Comparison of ENCODE assay signal across 33 cellular contexts in the genomic region with DNA sequence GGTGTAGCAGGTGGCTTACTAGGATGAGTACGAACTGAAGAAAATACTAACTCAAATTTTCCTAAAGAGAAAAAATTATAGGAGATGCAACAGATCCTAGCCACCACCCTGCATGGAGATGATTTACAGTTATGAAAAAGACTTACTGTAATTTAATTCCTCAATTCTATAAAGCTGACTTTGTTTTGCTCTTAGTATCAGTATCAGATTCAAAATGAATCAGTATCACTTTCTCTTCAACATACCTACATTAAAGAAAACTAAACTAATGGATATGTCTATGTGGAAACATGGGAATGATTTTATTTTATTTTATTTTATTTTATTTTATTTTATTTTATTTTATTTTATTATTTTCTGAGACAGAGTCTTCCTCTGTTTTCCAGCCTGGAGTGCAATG.
"Had no signal": no experiment of that assay in that cellular context is flagged by ENCODE, and none has a peak within 500 bp of the region (broad histone marks: within the 10 kb centered on the region; RNA-seq: fewer than 3 reads in every experiment).

No MANE protein-coding gene starts in this region.

- FAIRE-seq: colon, TTC549 had no signal

- H3K27me3 ChIP-seq: adrenal gland, body of pancreas, brain microvascular endothelial cell had no signal

- ATAC-seq: activated CD8-positive, alpha-beta T cell treated with anti-CD3 and anti-CD28 coated beads for 36 hours; activated naive CD4-positive, alpha-beta T cell treated with anti-CD3 and anti-CD28 coated beads, Interleukin-2, amount 50 U/mL, for 72 hours; activated T-cell treated with anti-CD3 and anti-CD28 coated beads, Interleukin-2, amount 50 U/mL, for 4 hours; activated T-cell treated with anti-CD3 and anti-CD28 coated beads, Interleukin-2, amount 50 U/mL, for 72 hours; activated T-helper 17 cell treated with anti-CD3 and anti-CD28 coated beads, Interleukin-2, amount 50 U/mL, for 72 hours; body of pancreas had no signal

- H3K36me3 ChIP-seq: adrenal gland, brain microvascular endothelial cell, breast epithelium had no signal

- H3K9me3 ChIP-seq: adrenal gland, body of pancreas, breast epithelium had no signal

- H3K4me1 ChIP-seq: adrenal gland, body of pancreas, breast epithelium had no signal

- H3K4me3 ChIP-seq: adrenal gland, body of pancreas, breast epithelium had no signal

- H3K27ac ChIP-seq: adrenal gland, body of pancreas, brain microvascular endothelial cell, breast epithelium, VCaP had no signal

- DNase-seq: activated B cell treated with CpG ODN at 0.5 μM for 24 hours; activated CD4-positive, alpha-beta memory T cell treated with anti-CD3 and anti-CD28 coated beads for 36 hours; activated CD4-positive, alpha-beta T cell treated with anti-CD3 and anti-CD28 coated beads for 4 hours; activated CD4-positive, alpha-beta T cell treated with anti-CD3 and anti-CD28 coated beads, Interleukin-2, amount 10 ng/mL, durations not matched to agents 24 days and 14 days; activated CD4-positive, alpha-beta T cell treated with anti-CD3 and anti-CD28 coated beads, Interleukin-2, amount 50 U/mL, for 1 hour; activated CD4-positive, alpha-beta T cell treated with anti-CD3 and anti-CD28 coated beads, Interleukin-2, amount 50 U/mL, for 4 hours; activated CD4-positive, CD25-positive, alpha-beta regulatory T cell treated with anti-CD3 and anti-CD28 coated beads, Interleukin-2, amount 50 U/mL, for 72 hours; activated CD8-positive, alpha-beta memory T cell treated with anti-CD3 and anti-CD28 coated beads, Interleukin-2, amount 50 U/mL, for 4 hours; activated CD8-positive, alpha-beta T cell treated with anti-CD3 and anti-CD28 coated beads for 36 hours; activated effector memory CD4-positive, alpha-beta T cell treated with anti-CD3 and anti-CD28 coated beads, Interleukin-2, amount 50 U/mL, for 16 hours; activated gamma-delta T cell treated with Interleukin-2 at 50 U/mL for 16 hours; activated naive CD4-positive, alpha-beta T cell; activated naive CD4-positive, alpha-beta T cell treated with anti-CD3 and anti-CD28 coated beads for 36 hours; activated naive CD4-positive, alpha-beta T cell treated with anti-CD3 and anti-CD28 coated beads, Interleukin-2, amount 50 U/mL, for 16 hours; activated naive CD8-positive, alpha-beta T cell treated with anti-CD3 and anti-CD28 coated beads for 36 hours; activated T-cell treated with anti-CD3 and anti-CD28 coated beads for 4 hours; activated T-cell treated with anti-CD3 and anti-CD28 coated beads, Interleukin-2, amount 50 U/mL, for 1 hour; activated T-cell treated with anti-CD3 and anti-CD28 coated beads, Interleukin-2, amount 50 U/mL, for 4 hours; activated T-cell treated with anti-CD3 and anti-CD28 coated beads, Interleukin-2, amount 50 U/mL, for 72 hours; adrenal gland; amniotic stem cell; aorta; body of pancreas; brain microvascular endothelial cell; central memory CD4-positive, alpha-beta T cell; T-helper 2 cell; T-helper 9 cell had no signal
